Comparison of ENCODE assay signal across 11 cellular contexts in the genomic region with DNA sequence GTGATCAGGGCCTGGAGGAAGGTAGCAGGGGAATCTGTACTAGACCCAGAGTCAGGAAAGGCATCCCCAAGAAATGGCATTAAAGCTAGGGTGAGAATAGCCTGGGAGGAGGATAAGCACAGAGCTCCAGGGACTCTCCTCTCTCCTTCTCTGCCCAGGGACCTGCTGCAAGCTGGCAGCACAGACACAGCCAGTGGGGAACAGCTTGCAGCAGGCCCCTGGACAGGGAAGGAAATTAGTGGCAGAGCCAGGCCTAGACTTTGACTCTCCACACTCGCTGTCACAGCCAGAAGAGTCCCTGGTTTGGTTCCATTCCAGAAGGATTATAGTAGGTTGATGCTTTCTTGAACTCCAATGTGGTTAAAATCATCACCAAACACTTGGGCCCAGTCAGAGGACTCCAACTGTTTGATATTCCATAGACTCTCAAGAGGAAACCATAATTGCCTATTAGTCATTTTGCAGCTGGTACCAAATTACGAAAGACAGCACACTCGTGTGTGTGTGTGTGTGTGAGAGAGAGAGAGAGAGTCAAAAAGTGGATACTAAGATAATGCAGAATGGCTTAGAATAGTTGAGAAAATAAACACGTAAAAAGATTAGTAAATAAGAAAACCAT.
DNase-seq lines count a peak whose midpoint lies in the region; TF ChIP-seq lines count a peak whose summit lies in the region.
"Had no signal": no experiment of that assay in that cellular context is flagged by ENCODE, and none has a peak within 500 bp of the region (broad histone marks: within the 10 kb centered on the region; RNA-seq: fewer than 3 reads in every experiment).

No MANE protein-coding gene starts in this region.

- no peaks in the 10 kb centered on the region for H3K9me3 ChIP-seq in MG63
- H3K9me3 ChIP-seq: mucosa of descending colon had no signal

- H3K4me3 Mint-ChIP-seq in CD14-positive monocyte (no peak overlapping the region), osteocyte (ENCODE audit: unreplicated experiment) (no peak overlapping the region)

- TF ChIP-seq CTCF in fibroblast of villous mesenchyme (IDR thresholded peaks at IDR 0.05; ENCODE audit: insufficient read depth, low read depth, low read length) (no peak), CD14-positive monocyte (IDR thresholded peaks at IDR 0.05) (no peak), osteocyte (IDR thresholded peaks at IDR 0.05) (no peak)

- H3K36me3 ChIP-seq in MG63: no peaks in the 10 kb centered on the region
- H3K36me3 ChIP-seq: spleen had no signal

- intact Hi-C loops in CD14-positive monocyte (cut with micrococcal nuclease): no loop called here

- H3K9me3 Mint-ChIP-seq in CD14-positive monocyte (peaks cover 2 to 9% (median 5%) of the 10 kb centered on the region in 7 donors), osteocyte (ENCODE audit: unreplicated experiment) (no peaks in the 10 kb centered on the region)

- H3K27me3 ChIP-seq in MG63: no peaks in the 10 kb centered on the region
- H3K27me3 ChIP-seq: spleen had no signal

- DNase-seq in DMS 273 (lab: John Stamatoyannopoulos, UW; ENCODE audit: unreplicated experiment) (peak; percentile 89), MG63 (peak; percentile 66), NOMO-1 treated with dmso at 0.1 percent for 144 hours (lab: John Stamatoyannopoulos, UW; ENCODE audit: unreplicated experiment) (peak; percentile 74), fibroblast of villous mesenchyme (ENCODE audit: low read depth) (peak; percentile 54), CD14-positive monocyte (ENCODE audit: low spot score) (no peak), cerebellar nuclear complex (lab: John Stamatoyannopoulos, UW) (no peak), osteocyte (ENCODE audit: extremely low spot score, unreplicated experiment) (no peak)
- no peak for DNase-seq in central memory CD4-positive, alpha-beta T cell
- DNase-seq: mucosa of descending colon, spleen had no signal

- H3K27me3 Mint-ChIP-seq in CD14-positive monocyte (ENCODE audit: low read depth in 3 of 3) (peaks cover 0 to 13% (median 2%) of the 10 kb centered on the region in 3 donors), osteocyte (ENCODE audit: unreplicated experiment) (no peaks in the 10 kb centered on the region)

- H3K4me3 ChIP-seq in MG63 (no peak overlapping the region), fibroblast of villous mesenchyme (ENCODE audit: low read depth, low read length) (no peak overlapping the region)
- H3K4me3 ChIP-seq: mucosa of descending colon, SK-N-MC, spleen had no signal

- no peak overlapping the region for H3K27ac Mint-ChIP-seq in CD14-positive monocyte
- no peak overlapping the region for H3K27ac Mint-ChIP-seq in osteocyte (ENCODE audit: unreplicated experiment)

- no peaks in the 10 kb centered on the region for H3K4me1 Mint-ChIP-seq in CD14-positive monocyte
- H3K4me1 Mint-ChIP-seq in osteocyte (ENCODE audit: unreplicated experiment): no peaks in the 10 kb centered on the region

- H3K36me3 Mint-ChIP-seq in CD14-positive monocyte (no peaks in the 10 kb centered on the region), osteocyte (ENCODE audit: unreplicated experiment) (no peaks in the 10 kb centered on the region)

Comparison
In these comparisons a context has a peak if more than half of its experiments do, and no peak if none do; other contexts are left out.
1. DNase-seq: peak in DMS 273 (single experiment), MG63 (single experiment), NOMO-1 treated with dmso at 0.1 percent for 144 hours (single experiment) and fibroblast of villous mesenchyme (single experiment); none in central memory CD4-positive, alpha-beta T cell (single experiment), CD14-positive monocyte (single experiment), cerebellar nuclear complex (0 of 2) and osteocyte (single experiment).